Comparison of ENCODE assay signal across 8 cellular contexts in genomic region chr22:40156001-40156516, GRCh38. TPM values are rescaled to one million over a fixed set of nuclear protein-coding genes. Genes with fewer than 3 reads are reported as not detected.
DNase-seq lines count a peak whose midpoint lies in the region; ATAC-seq and TF ChIP-seq lines count a peak whose summit lies in the region.

No MANE protein-coding gene starts in this region.

- H3K36me3 ChIP-seq in Caco-2 (ENCODE audit: control insufficient read depth, insufficient read depth, low read length) (no peaks in the 10 kb centered on the region), skeletal muscle tissue (ENCODE audit: control insufficient read depth in 3 of 3, insufficient read depth in 3 of 3, low read length in 3 of 3) (peaks cover 0 to 5% (median 2%) of the 10 kb centered on the region in 3 donors), testis (ENCODE audit: low read depth, missing control alignments) (no peaks in the 10 kb centered on the region)

- no TSS peak for BruUV-seq in Caco-2 (replicated peaks; lab: Mats Ljungman, UMichigan)

- POLR2A ChIA-PET in Caco-2 (lab: Charles Lee), result no interaction called here

- peak overlapping the region; percentile 57 for H3K27ac Mint-ChIP-seq in Caco-2 (ENCODE audit: unreplicated experiment)

- no peaks in the 10 kb centered on the region for H3K9me3 Mint-ChIP-seq in Caco-2 (ENCODE audit: unreplicated experiment)

- H3K36me3 Mint-ChIP-seq in Caco-2 (ENCODE audit: insufficient read depth, unreplicated experiment), result no peaks in the 10 kb centered on the region

- no peak overlapping the region for H3K9ac ChIP-seq in skeletal muscle tissue (ENCODE audit: low read depth in 1 of 3, low read length in 3 of 3)

- ATAC-seq in GM18870 (IDR thresholded peaks at IDR 0.05; ENCODE audit: unreplicated experiment), result no peak

- TF ChIP-seq CTCF in Caco-2 (IDR thresholded peaks at IDR 0.05; ENCODE audit: insufficient read depth in 1 of 2, low read depth in 1 of 2, low read length in 1 of 2, severe bottlenecking in 1 of 2, unreplicated experiment in 1 of 2) (peak in 1 of 2 experiments; percentile 16), testis (IDR thresholded peaks at IDR 0.05) (no peak)

- H3K27me3 Mint-ChIP-seq in Caco-2 (ENCODE audit: insufficient read depth, unreplicated experiment), result no peaks in the 10 kb centered on the region

- TF ChIP-seq POLR2A in testis (IDR thresholded peaks at IDR 0.05), result no peak

- DNase-seq in Caco-2 (peak; percentile 79 to 81), KBM-7 (peak; percentile 82), SIG-M5 treated with dmso at 0.1 percent for 504 hours (lab: John Stamatoyannopoulos, UW; ENCODE audit: unreplicated experiment) (peak; percentile 89), fibroblast of peridontal ligament (ENCODE audit: extremely low read depth) (peak; percentile 44), hippocampal formation (lab: John Stamatoyannopoulos, UW) (no peak), testis (no peak)

- no peaks in the 10 kb centered on the region for H3K27me3 ChIP-seq in Caco-2 (replicated peaks; ENCODE audit: control insufficient read depth, insufficient read depth, low read length)
- no peaks in the 10 kb centered on the region for H3K27me3 ChIP-seq in skeletal muscle tissue (ENCODE audit: control insufficient read depth in 3 of 3, insufficient read depth in 3 of 3, low read length in 3 of 3)
- no peaks in the 10 kb centered on the region for H3K27me3 ChIP-seq in testis

- no peak overlapping the region for H3K4me3 Mint-ChIP-seq in Caco-2 (ENCODE audit: unreplicated experiment)

- 44 to 64% methylated on average over 7 of the region's 7 CpGs for WGBS in testis, 2 donors

- no peaks in the 10 kb centered on the region for H3K9me3 ChIP-seq in Caco-2
- H3K9me3 ChIP-seq in skeletal muscle tissue (ENCODE audit: control insufficient read depth in 3 of 3, low read length in 3 of 3), result no peaks in the 10 kb centered on the region
- H3K9me3 ChIP-seq in testis, result no peaks in the 10 kb centered on the region

- in situ Hi-C loops in KBM-7 (cut with MboI; ENCODE audit: low pct_unique_long_range_greater_than_20kb, low sequenced_read_pairs), result no loop called here

- H3K4me1 ChIP-seq in Caco-2 (peaks cover 8% of the 10 kb centered on the region), skeletal muscle tissue (ENCODE audit: control insufficient read depth in 3 of 3, insufficient read depth in 3 of 3, low read length in 3 of 3) (peaks cover 0 to 7% (median 3%) of the 10 kb centered on the region in 3 donors), testis (no peaks in the 10 kb centered on the region)

- CTCF ChIA-PET in Caco-2 (lab: Charles Lee), result no interaction called here

- peaks cover 21% of the 10 kb centered on the region for H3K4me1 Mint-ChIP-seq in Caco-2 (ENCODE audit: low read depth, unreplicated experiment)

- H3K27ac ChIP-seq in skeletal muscle tissue (ENCODE audit: low read depth, low read length) (peak overlapping the region; percentile 34), testis (peak overlapping the region in 1 of 2 donors; percentile 64)

- H3K4me3 ChIP-seq in Caco-2 (ENCODE audit: low read depth, low read length) (no peak overlapping the region), skeletal muscle tissue (ENCODE audit: low read length in 3 of 3) (peak overlapping the region in 1 of 3 donors; percentile 23), testis (no peak overlapping the region)

- intact Hi-C loops in Caco-2 (cut with micrococcal nuclease; ENCODE audit: unreplicated experiment), result loop anchor here (1.0 kb wide), 2 partner anchors 21 to 112 kb away; partner anchors contain the start of gene TNRC6B
- intact Hi-C loops in testis (cut with DNase I; ENCODE audit: low total_unique reads), result no loop called here

RNA-seq across cellular contexts. Expression of gene TNRC6B, which starts 21.7 kb away (rescaled TPM):
- total RNA-seq in Caco-2 (2022) (22.1 and 23.5 TPM in 2 replicates), skeletal muscle tissue (28.2 TPM), testis (100 to 1,000 TPM in 1 of 2 donors, 10 to 100 TPM in 1; 79.7 to 122 TPM)
- polyA plus RNA-seq in testis (ENCODE audit: insufficient read depth, low read depth, low replicate concordance), result 49.2 TPM

Comparison
In these comparisons a context has a peak if more than half of its experiments do, and no peak if none do; other contexts are left out.
1. DNase-seq: peak in Caco-2 (2 of 2), KBM-7 (single experiment), SIG-M5 treated with dmso at 0.1 percent for 504 hours (single experiment) and fibroblast of peridontal ligament (single experiment); none in hippocampal formation (0 of 2) and testis (single experiment).